Comparison of ENCODE assay signal across 31 cellular contexts in genomic region chr1:3184666-3185065, GRCh38.
"Had no signal": no experiment of that assay in that cellular context is flagged by ENCODE, and none has a peak within 500 bp of the region (broad histone marks: within the 10 kb centered on the region; RNA-seq: fewer than 3 reads in every experiment).

No MANE protein-coding gene starts in this region.

- H3K27ac Mint-ChIP-seq: activated B cell treated with CpG ODN at 0.5 μM for 24 hours; activated CD4-positive, alpha-beta T cell treated with anti-CD3 and anti-CD28 coated beads, Interleukin-2, amount 10 ng/mL, durations not matched to agents 24 days and 14 days; activated CD8-positive, alpha-beta memory T cell treated with anti-CD3 and anti-CD28 coated beads, Interleukin-2, amount 10 ng/mL, durations not matched to agents 7 days and 5 days; activated T-cell treated with anti-CD3 and anti-CD28 coated beads, Interleukin-2, amount 50 U/mL, for 24 hours; activated T-helper 1 cell treated with anti-CD3 and anti-CD28 coated beads, Interleukin-12 subunit alpha, Interleukin-12 subunit beta, Interleukin-2, Interleukin-4 antibody, amounts not matched to agents 30 ng/mL and 10 ng/mL and 1 ng/mL, durations not matched to agents 14 hours and 24 hours and 36 hours; T-cell had no signal

- H3K36me3 Mint-ChIP-seq: activated CD8-positive, alpha-beta memory T cell treated with anti-CD3 and anti-CD28 coated beads, Interleukin-2, amount 10 ng/mL, durations not matched to agents 7 days and 5 days; activated naive CD4-positive, alpha-beta T cell treated with anti-CD3 and anti-CD28 coated beads, Interleukin-2, amount 50 U/mL, for 24 hours; T-cell had no signal

- DNase-seq: activated B cell treated with CpG ODN at 0.5 μM for 24 hours; activated CD4-positive, alpha-beta T cell treated with anti-CD3 and anti-CD28 coated beads for 1 hour; activated CD4-positive, alpha-beta T cell treated with anti-CD3 and anti-CD28 coated beads, Interleukin-2, amount 10 ng/mL, durations not matched to agents 24 days and 14 days; activated CD4-positive, alpha-beta T cell treated with anti-CD3 and anti-CD28 coated beads, Interleukin-2, amount 50 U/mL, for 48 hours; activated CD8-positive, alpha-beta memory T cell treated with anti-CD3 and anti-CD28 coated beads, Interleukin-2, amount 10 ng/mL, durations not matched to agents 7 days and 5 days; activated effector memory CD4-positive, alpha-beta T cell treated with Interleukin-2 at 50 U/mL for 16 hours; activated naive CD4-positive, alpha-beta T cell; activated T-cell treated with anti-CD3 and anti-CD28 coated beads, Interleukin-2, amount 50 U/mL, for 24 hours; amygdala; central memory CD4-positive, alpha-beta T cell; KG1; NCI-H1048; NCI-H1417; NCI-H1930; NCI-H2107; NCI-H2171 treated with DMSO at 0.1 percent for 48 hours; NCI-H226; NCI-H510A; NCI-H69; NK-92 treated with Interleukin-12 subunit alpha and Interleukin-12 subunit beta, amount 100 ng/mL, for 24 hours; OCI-M1; RPMI8226; T-cell; T-helper 2 cell; T1000 had no signal

- H3K4me1 Mint-ChIP-seq: activated B cell treated with CpG ODN at 0.5 μM for 24 hours; activated CD4-positive, alpha-beta T cell treated with anti-CD3 and anti-CD28 coated beads, Interleukin-2, amount 10 ng/mL, durations not matched to agents 24 days and 14 days; activated CD8-positive, alpha-beta memory T cell treated with anti-CD3 and anti-CD28 coated beads, Interleukin-2, amount 10 ng/mL, durations not matched to agents 7 days and 5 days; activated naive CD4-positive, alpha-beta T cell treated with anti-CD3 and anti-CD28 coated beads, Interleukin-2, amount 50 U/mL, for 24 hours; T-cell had no signal

- H3K27ac ChIP-seq: SK-N-MC had no signal

- H3K4me3 Mint-ChIP-seq: activated B cell treated with CpG ODN at 0.5 μM for 24 hours; activated CD4-positive, alpha-beta T cell treated with anti-CD3 and anti-CD28 coated beads, Interleukin-2, amount 10 ng/mL, durations not matched to agents 24 days and 14 days; activated CD8-positive, alpha-beta memory T cell treated with anti-CD3 and anti-CD28 coated beads, Interleukin-2, amount 10 ng/mL, durations not matched to agents 7 days and 5 days; activated naive CD4-positive, alpha-beta T cell treated with anti-CD3 and anti-CD28 coated beads, Interleukin-2, amount 50 U/mL, for 24 hours; activated T-cell treated with anti-CD3 and anti-CD28 coated beads, Interleukin-2, amount 50 U/mL, for 24 hours; activated T-helper 1 cell treated with anti-CD3 and anti-CD28 coated beads, Interleukin-12 subunit alpha, Interleukin-12 subunit beta, Interleukin-2, Interleukin-4 antibody, amounts not matched to agents 30 ng/mL and 10 ng/mL and 1 ng/mL, durations not matched to agents 14 hours and 24 hours and 36 hours; T-cell had no signal

- ATAC-seq: activated CD8-positive, alpha-beta memory T cell treated with anti-CD3 and anti-CD28 coated beads, Interleukin-2, amount 10 ng/mL, durations not matched to agents 7 days and 5 days; Right ventricle myocardium inferior; T-cell had no signal

- H3K9me3 Mint-ChIP-seq: activated B cell treated with CpG ODN at 0.5 μM for 24 hours; activated CD4-positive, alpha-beta T cell treated with anti-CD3 and anti-CD28 coated beads, Interleukin-2, amount 10 ng/mL, durations not matched to agents 24 days and 14 days; activated naive CD4-positive, alpha-beta T cell treated with anti-CD3 and anti-CD28 coated beads, Interleukin-2, amount 50 U/mL, for 24 hours; activated T-cell treated with anti-CD3 and anti-CD28 coated beads, Interleukin-2, amount 50 U/mL, for 24 hours; T-cell had no signal

- FAIRE-seq: bronchial epithelial cell, TTC549 had no signal

- H3K4me3 ChIP-seq: SK-N-MC had no signal
